In the genomic region with DNA sequence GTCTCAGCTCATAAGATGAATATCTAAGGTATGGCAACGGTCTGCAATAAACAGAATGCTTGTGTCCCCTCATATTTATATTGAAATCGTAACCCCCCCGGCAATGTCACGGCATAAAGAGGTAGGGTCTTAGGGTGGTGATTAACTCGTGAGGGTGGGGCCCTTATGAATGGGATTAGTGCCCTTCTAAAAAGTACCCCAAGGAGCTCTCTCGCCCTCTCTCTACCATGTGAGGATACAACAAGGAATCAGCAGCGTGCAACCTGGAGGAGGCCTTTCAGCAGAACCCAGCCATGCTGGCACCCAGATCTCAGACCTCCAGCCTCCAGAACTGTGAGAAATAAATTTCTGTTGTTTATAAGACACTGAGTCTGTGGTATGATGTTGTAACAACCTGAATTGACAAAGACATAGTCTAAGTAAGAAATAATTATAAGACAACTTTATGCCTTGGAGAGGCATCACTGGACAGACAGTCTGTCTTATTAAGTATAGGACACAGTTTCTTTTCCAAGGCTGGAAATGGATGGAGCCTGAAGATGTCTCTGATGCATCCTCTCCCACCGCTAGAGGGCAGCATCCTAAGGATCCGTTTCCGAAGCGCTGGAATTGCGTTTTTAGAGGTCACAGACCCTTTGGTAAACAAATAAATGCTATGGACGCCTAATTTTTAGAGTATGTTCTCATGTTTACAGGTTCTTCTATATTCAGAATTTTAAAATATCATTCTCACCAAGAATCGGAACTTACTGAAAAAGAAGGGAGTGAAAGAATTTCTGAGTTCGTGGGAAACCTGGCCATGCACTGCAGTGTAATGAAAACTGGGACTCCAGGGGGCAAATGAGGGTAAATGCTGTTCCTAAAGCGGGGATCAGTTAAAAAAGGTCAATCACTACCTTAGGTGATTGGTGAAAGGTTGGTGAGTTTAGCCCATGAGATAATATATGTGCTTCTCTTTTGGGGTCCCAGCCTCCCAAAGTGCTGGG, we compare ENCODE assay signal across 8 cellular contexts. TPM values are rescaled to one million over a fixed set of nuclear protein-coding genes. Genes with fewer than 3 reads are reported as not detected.
DNase-seq lines count a peak whose midpoint lies in the region; ATAC-seq and TF ChIP-seq lines count a peak whose summit lies in the region.

No MANE protein-coding gene starts in this region.

- CTCF ChIA-PET in A673 (lab: Charles Lee) (no interaction called here), GM10248 (lab: Yijun Ruan, JAX) (interaction anchor here (0.6 to 8.0 kb wide), 19 partner anchors 8 to 91 kb away, joined by 3 to 67 read pairs (median 3); a partner anchor contains a TSS)

- peak; percentile 68 for DNase-seq in A673 (ENCODE audit: low spot score)
- DNase-seq in GM10248 (ENCODE audit: extremely low spot score), result no peak
- DNase-seq in NCI-H82 treated with DMSO at 0.1 percent for 48 hours (lab: John Stamatoyannopoulos, UW; ENCODE audit: unreplicated experiment), result peak; percentile 14
- peak; percentile 45 for DNase-seq in activated naive CD8-positive, alpha-beta T cell treated with anti-CD3 and anti-CD28 coated beads, Interleukin-2, amount 50 U/mL, for 24 hours
- peak; percentile 43 for DNase-seq in iPS DF 6.9 (ENCODE audit: low read depth, low spot score)
- DNase-seq in stimulated activated CD4-positive, alpha-beta T cell treated with anti-CD3 and anti-CD28 coated beads, Interleukin-2, amount 100 ng/mL, for 24 hours, result peak; percentile 61 to 64
- no peak for DNase-seq in C1 segment of cervical spinal cord (lab: John Stamatoyannopoulos, UW)
- DNase-seq in NCI-H1436 treated with DMSO at 0.1 percent for 48 hours (lab: John Stamatoyannopoulos, UW), result no peak

- H3K9me3 Mint-ChIP-seq in activated naive CD8-positive, alpha-beta T cell treated with anti-CD3 and anti-CD28 coated beads, Interleukin-2, amount 50 U/mL, for 24 hours, result no peaks in the 10 kb centered on the region

- no peak overlapping the region for H3K4me3 ChIP-seq in A673 (ENCODE audit: low read depth, low read length, poor library complexity, severe bottlenecking)
- H3K4me3 ChIP-seq in iPS DF 6.9 (ENCODE audit: low read length), result no peak overlapping the region

- H3K4me1 Mint-ChIP-seq in activated naive CD8-positive, alpha-beta T cell treated with anti-CD3 and anti-CD28 coated beads, Interleukin-2, amount 50 U/mL, for 24 hours, result no peaks in the 10 kb centered on the region

- peak; percentile 89 for TF ChIP-seq CTCF in A673 (conservative IDR thresholded peaks at IDR 0.05; ENCODE audit: low read depth, low read length)
- peak; percentile 38 for TF ChIP-seq CTCF in GM10248 (IDR thresholded peaks at IDR 0.05; ENCODE audit: control extremely low read depth, extremely low read depth, low read depth, missing control alignments)

- H3K9me3 ChIP-seq in A673 (ENCODE audit: low read depth, low read length, poor library complexity, severe bottlenecking), result no peaks in the 10 kb centered on the region
- H3K9me3 ChIP-seq in iPS DF 6.9 (ENCODE audit: control insufficient read depth, insufficient read depth, low read length), result no peaks in the 10 kb centered on the region

- no peak overlapping the region for H3K27ac ChIP-seq in A673 (ENCODE audit: low read depth, low read length, poor library complexity, severe bottlenecking)
- no peak overlapping the region for H3K27ac ChIP-seq in iPS DF 6.9 (ENCODE audit: low read length)

- intact Hi-C loops in A673 (cut with micrococcal nuclease; ENCODE audit: unreplicated experiment), result loop anchor here (2.0 kb wide), 1 partner anchor 79 kb away; no protein-coding TSS in a partner anchor

- peaks cover 14% of the 10 kb centered on the region for H3K27me3 ChIP-seq in A673 (replicated peaks; ENCODE audit: insufficient read depth, low read depth, low read length, poor library complexity)
- H3K27me3 ChIP-seq in iPS DF 6.9 (ENCODE audit: control insufficient read depth, insufficient read depth, low read length), result no peaks in the 10 kb centered on the region

- no peaks in the 10 kb centered on the region for H3K4me1 ChIP-seq in A673 (ENCODE audit: insufficient read depth, low read length, poor library complexity, severe bottlenecking)
- H3K4me1 ChIP-seq in iPS DF 6.9 (ENCODE audit: control insufficient read depth, insufficient read depth, low read length), result peaks cover 1% of the 10 kb centered on the region; the same call in 1 of the 2 replicates

- no peak overlapping the region for H3K4me3 Mint-ChIP-seq in activated naive CD8-positive, alpha-beta T cell treated with anti-CD3 and anti-CD28 coated beads, Interleukin-2, amount 50 U/mL, for 24 hours

- no peaks in the 10 kb centered on the region for H3K36me3 Mint-ChIP-seq in activated naive CD8-positive, alpha-beta T cell treated with anti-CD3 and anti-CD28 coated beads, Interleukin-2, amount 50 U/mL, for 24 hours (ENCODE audit: low read depth)

- no TSS peak for BruUV-seq in A673 (replicated peaks; lab: Mats Ljungman, UMichigan)

- ATAC-seq in activated naive CD8-positive, alpha-beta T cell treated with anti-CD3 and anti-CD28 coated beads, Interleukin-2, amount 50 U/mL, for 24 hours, result no peak

- peaks cover 12% of the 10 kb centered on the region for H3K27me3 Mint-ChIP-seq in activated naive CD8-positive, alpha-beta T cell treated with anti-CD3 and anti-CD28 coated beads, Interleukin-2, amount 50 U/mL, for 24 hours

- H3K36me3 ChIP-seq in A673 (ENCODE audit: insufficient read depth, low read length, poor library complexity, severe bottlenecking) (no peaks in the 10 kb centered on the region), iPS DF 6.9 (ENCODE audit: control insufficient read depth, insufficient read depth, low read length) (no peaks in the 10 kb centered on the region)

- H3K27ac Mint-ChIP-seq in activated naive CD8-positive, alpha-beta T cell treated with anti-CD3 and anti-CD28 coated beads, Interleukin-2, amount 50 U/mL, for 24 hours, result no peak overlapping the region

- POLR2A ChIA-PET in A673 (lab: Charles Lee; ENCODE audit: low non-redundant PET) (no interaction called here), GM10248 (lab: Yijun Ruan, JAX) (no interaction called here)

- no CpG with 5 or more reads among the region's 16 CpGs for WGBS in iPS DF 6.9 (ENCODE audit: insufficient coverage, insufficient read length)

RNA-seq across cellular contexts. Expression of a gene that starts 13.3 kb away (rescaled TPM):
- total RNA-seq in A673 (2021), result not detected in 2 replicates

RNA-seq across cellular contexts. Expression of a gene that starts 27.6 kb away (rescaled TPM):
- total RNA-seq in A673 (2021), result not detected in 2 replicates

Comparison
In these comparisons a context has a peak if more than half of its experiments do, and no peak if none do; other contexts are left out.
1. DNase-seq: peak in A673 (single experiment), NCI-H82 treated with DMSO at 0.1 percent for 48 hours (single experiment), activated naive CD8-positive, alpha-beta T cell treated with anti-CD3 and anti-CD28 coated beads, Interleukin-2, amount 50 U/mL, for 24 hours (single experiment), iPS DF 6.9 (single experiment) and stimulated activated CD4-positive, alpha-beta T cell treated with anti-CD3 and anti-CD28 coated beads, Interleukin-2, amount 100 ng/mL, for 24 hours (2 of 2); none in GM10248 (single experiment), C1 segment of cervical spinal cord (0 of 14) and NCI-H1436 treated with DMSO at 0.1 percent for 48 hours (single experiment).